ENCODE assay signal across 11 cellular contexts in the genomic region with DNA sequence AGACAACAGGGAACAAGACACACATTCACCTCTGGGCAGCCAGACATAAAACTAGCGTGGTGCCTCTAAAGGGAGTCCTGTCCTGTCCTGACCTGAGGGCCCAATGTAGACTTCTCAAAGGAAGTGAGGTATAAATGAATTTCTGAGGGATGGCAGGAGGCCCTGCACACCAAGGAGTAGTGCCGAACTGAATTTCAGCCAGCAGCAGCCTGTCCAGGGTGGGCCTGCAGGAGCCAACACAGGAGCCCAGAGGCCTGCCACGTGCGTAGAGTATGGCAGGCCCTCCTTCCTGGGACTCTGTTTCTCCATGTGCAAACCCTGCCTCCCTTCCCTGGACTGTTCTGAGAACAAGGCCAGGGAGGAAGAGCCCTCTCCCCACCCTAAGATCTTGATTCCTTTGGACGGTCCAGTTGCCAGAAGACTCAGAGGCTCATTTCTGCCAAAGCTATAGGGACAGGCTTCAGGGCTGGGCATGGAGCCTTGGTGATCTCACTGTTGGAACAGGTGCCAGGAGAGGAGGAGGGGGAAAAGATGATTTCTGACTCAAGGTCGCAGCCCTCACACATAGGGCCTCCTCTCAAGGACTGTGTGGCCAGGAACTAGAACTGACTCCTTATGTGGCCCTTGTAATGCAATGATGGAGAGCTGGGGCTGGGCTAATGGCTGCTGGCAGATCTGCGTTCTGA. TPM values are rescaled to one million over a fixed set of nuclear protein-coding genes. Genes with fewer than 3 reads are reported as not detected.
A peak's percentile ranks its signal among the peaks of the same experiment; 100 is the strongest.
DNase-seq lines count a peak whose midpoint lies in the region; ATAC-seq and TF ChIP-seq lines count a peak whose summit lies in the region.
"Had no signal": no experiment of that assay in that cellular context is flagged by ENCODE, and none has a peak within 500 bp of the region (broad histone marks: within the 10 kb centered on the region; RNA-seq: fewer than 3 reads in every experiment).

No MANE protein-coding gene starts in this region.

- H3K4me3 ChIP-seq in upper lobe of right lung = no peak overlapping the region

- H3K9me3 ChIP-seq in upper lobe of right lung = no peaks in the 10 kb centered on the region

- H3K4me1 Mint-ChIP-seq in activated naive CD8-positive, alpha-beta T cell (ENCODE audit: low read depth) = peaks cover 12% of the 10 kb centered on the region
- peaks cover 12% of the 10 kb centered on the region for H3K4me1 Mint-ChIP-seq in activated naive CD8-positive, alpha-beta T cell treated with anti-CD3 and anti-CD28 coated beads for 36 hours
- H3K4me1 Mint-ChIP-seq in T-cell = peaks cover 12 to 19% (median 17%) of the 10 kb centered on the region in 3 donors

- ATAC-seq in upper lobe of right lung = peak; percentile 6
- ATAC-seq in T-cell (replicated peaks in 1 of 4) = no peak
- no peak for ATAC-seq in HG03571 (IDR thresholded peaks at IDR 0.05; ENCODE audit: unreplicated experiment)

- TF ChIP-seq CTCF in upper lobe of right lung (IDR thresholded peaks at IDR 0.05) = no peak

- CTCF ChIA-PET in T-cell (lab: Charles Lee) = interaction anchor here in 1 of 2 donors (1.1 kb wide), 1 partner anchor 20 kb away, joined by 3 read pairs; no protein-coding TSS in a partner anchor

- POLR2A ChIA-PET in T-cell (lab: Charles Lee) = no interaction called here

- H3K27ac ChIP-seq in epithelial cell of prostate (peak overlapping the region; percentile 17), upper lobe of right lung (no peak overlapping the region)

- no peaks in the 10 kb centered on the region for H3K27me3 Mint-ChIP-seq in activated naive CD8-positive, alpha-beta T cell
- no peaks in the 10 kb centered on the region for H3K27me3 Mint-ChIP-seq in activated naive CD8-positive, alpha-beta T cell treated with anti-CD3 and anti-CD28 coated beads for 36 hours
- peaks cover 0 to 2% of the 10 kb centered on the region in 2 donors for H3K27me3 Mint-ChIP-seq in T-cell

- DNase-seq in activated naive CD8-positive, alpha-beta T cell treated with anti-CD3 and anti-CD28 coated beads for 36 hours = no peak
- no peak for DNase-seq in epithelial cell of prostate (ENCODE audit: low read depth, low spot score)
- peak; percentile 86 for DNase-seq in myocyte (ENCODE audit: low read depth)
- peak; percentile 56 for DNase-seq in upper lobe of right lung
- no peak for DNase-seq in NCI-H128 (lab: John Stamatoyannopoulos, UW; ENCODE audit: unreplicated experiment)
- DNase-seq in T-cell = no peak
- DNase-seq: NCI-H82, WERI-Rb-1 had no signal

- H3K27ac Mint-ChIP-seq in activated naive CD8-positive, alpha-beta T cell = no peak overlapping the region
- no peak overlapping the region for H3K27ac Mint-ChIP-seq in activated naive CD8-positive, alpha-beta T cell treated with anti-CD3 and anti-CD28 coated beads for 36 hours
- H3K27ac Mint-ChIP-seq in T-cell = no peak overlapping the region

- H3K4me3 Mint-ChIP-seq in activated naive CD8-positive, alpha-beta T cell = peak overlapping the region; percentile 90
- H3K4me3 Mint-ChIP-seq in activated naive CD8-positive, alpha-beta T cell treated with anti-CD3 and anti-CD28 coated beads for 36 hours = no peak overlapping the region
- peak overlapping the region in 1 of 3 donors; percentile 88 for H3K4me3 Mint-ChIP-seq in T-cell

- no peaks in the 10 kb centered on the region for H3K36me3 Mint-ChIP-seq in activated naive CD8-positive, alpha-beta T cell
- no peaks in the 10 kb centered on the region for H3K36me3 Mint-ChIP-seq in activated naive CD8-positive, alpha-beta T cell treated with anti-CD3 and anti-CD28 coated beads for 36 hours
- H3K36me3 Mint-ChIP-seq in T-cell = no peaks in the 10 kb centered on the region
- H3K36me3 Mint-ChIP-seq: activated naive CD8-positive, alpha-beta T cell treated with anti-CD3 and anti-CD28 coated beads, Interleukin-2, amount 10 ng/mL, durations not matched to agents 7 days and 5 days had no signal

- H3K27me3 ChIP-seq in upper lobe of right lung = no peaks in the 10 kb centered on the region

- H3K36me3 ChIP-seq in upper lobe of right lung = no peaks in the 10 kb centered on the region
- H3K36me3 ChIP-seq: WERI-Rb-1 had no signal

- H3K9me3 Mint-ChIP-seq in activated naive CD8-positive, alpha-beta T cell (ENCODE audit: low read depth) = no peaks in the 10 kb centered on the region
- H3K9me3 Mint-ChIP-seq in activated naive CD8-positive, alpha-beta T cell treated with anti-CD3 and anti-CD28 coated beads for 36 hours = no peaks in the 10 kb centered on the region
- H3K9me3 Mint-ChIP-seq in T-cell = no peaks in the 10 kb centered on the region
- H3K9me3 Mint-ChIP-seq: activated naive CD8-positive, alpha-beta T cell treated with anti-CD3 and anti-CD28 coated beads, Interleukin-2, amount 10 ng/mL, durations not matched to agents 7 days and 5 days had no signal

- intact Hi-C loops in upper lobe of right lung (cut with DNase I) = no loop called here

- peaks cover 14% of the 10 kb centered on the region for H3K4me1 ChIP-seq in upper lobe of right lung

RNA-seq across cellular contexts. Expression of a gene that starts 1.8 kb away (rescaled TPM):
- total RNA-seq in activated naive CD8-positive, alpha-beta T cell treated with anti-CD3 and anti-CD28 coated beads for 36 hours = not detected
- total RNA-seq in myocyte (380 and 601 TPM in 2 replicates), upper lobe of right lung (63.6 TPM), T-cell (under 1 TPM in 1 of 5 donors, not detected in 4; 0.53 TPM)
- 786 TPM for polyA plus RNA-seq in myocyte (2012)

RNA-seq across cellular contexts. Expression of a gene that starts 38.4 kb away (rescaled TPM):
- under 1 TPM in 1 of 2 experiments, not detected in 1; 0.16 TPM for total RNA-seq in activated naive CD8-positive, alpha-beta T cell treated with anti-CD3 and anti-CD28 coated beads for 36 hours
- 210 and 313 TPM in 2 replicates for total RNA-seq in myocyte
- 190 TPM for polyA plus RNA-seq in myocyte (2012)
- total RNA-seq in upper lobe of right lung = 40.6 TPM
- under 1 TPM in 3 of 5 donors, not detected in 2; 0.26 to 0.82 (median 0.36) TPM for total RNA-seq in T-cell

Comparison
In these comparisons a context has a peak if more than half of its experiments do, and no peak if none do; other contexts are left out.
1. DNase-seq: peak in myocyte (single experiment) and upper lobe of right lung (single experiment); none in activated naive CD8-positive, alpha-beta T cell treated with anti-CD3 and anti-CD28 coated beads for 36 hours (single experiment), epithelial cell of prostate (single experiment), NCI-H128 (single experiment) and T-cell (0 of 34).
2. RNA of a gene that starts 1.8 kb away (total RNA-seq): 380 to 601 TPM in myocyte and 63.6 TPM in upper lobe of right lung (single experiment); 0.53 TPM in T-cell and not detected in activated naive CD8-positive, alpha-beta T cell treated with anti-CD3 and anti-CD28 coated beads for 36 hours; every median in the first group is over 10 times any median in the second.
3. RNA of a gene that starts 38.4 kb away (total RNA-seq): 210 to 313 TPM in myocyte and 40.6 TPM in upper lobe of right lung (single experiment); 0.26 to 0.82 TPM in T-cell and 0.16 TPM in activated naive CD8-positive, alpha-beta T cell treated with anti-CD3 and anti-CD28 coated beads for 36 hours; every median in the first group is over 10 times any median in the second.